ENCODE assay signal across 8 cellular contexts in genomic region chr16:88857728-88858339, GRCh38. TPM values are rescaled to one million over a fixed set of nuclear protein-coding genes. Genes with fewer than 3 reads are reported as not detected.
DNase-seq lines count a peak whose midpoint lies in the region; ATAC-seq and TF ChIP-seq lines count a peak whose summit lies in the region.

No MANE protein-coding gene starts in this region.

- H3K27ac Mint-ChIP-seq in Caco-2 (ENCODE audit: unreplicated experiment), result peak overlapping the region; percentile 98

- no peaks in the 10 kb centered on the region for H3K9me3 Mint-ChIP-seq in Caco-2 (ENCODE audit: unreplicated experiment)

- peak overlapping the region; percentile 96 for H3K27ac ChIP-seq in cingulate gyrus (ENCODE audit: low read depth, low read length)

- H3K4me3 Mint-ChIP-seq in Caco-2 (ENCODE audit: unreplicated experiment), result peak overlapping the region; percentile 95

- peak; percentile 64 to 96 for TF ChIP-seq CTCF in Caco-2 (IDR thresholded peaks at IDR 0.05; ENCODE audit: insufficient read depth in 1 of 2, low read depth in 1 of 2, low read length in 1 of 2, severe bottlenecking in 1 of 2, unreplicated experiment in 1 of 2)

- H3K4me3 ChIP-seq in Caco-2 (ENCODE audit: low read depth, low read length), result peak overlapping the region; percentile 86

- ATAC-seq in GM21390 (IDR thresholded peaks at IDR 0.05; ENCODE audit: unreplicated experiment), result peak; percentile 44
- peak; percentile 70 for ATAC-seq in left lobe of liver
- no peak for ATAC-seq in GM19455 (IDR thresholded peaks at IDR 0.05; ENCODE audit: unreplicated experiment)

- 0 out of 2 replicates have a peak, but pooled peaks cover 6% of the 10 kb centered on the region for H3K36me3 ChIP-seq in Caco-2 (ENCODE audit: control insufficient read depth, insufficient read depth, low read length)

- TSS peak; percentile 50 for BruUV-seq in Caco-2 (replicated peaks; lab: Mats Ljungman, UMichigan)

- H3K4me1 Mint-ChIP-seq in Caco-2 (ENCODE audit: low read depth, unreplicated experiment), result peaks cover 18% of the 10 kb centered on the region

- intact Hi-C loops in Caco-2 (cut with micrococcal nuclease; ENCODE audit: unreplicated experiment), result loop anchor here (1.0 to 5.0 kb wide), 3 partner anchors 42 to 361 kb away; no protein-coding TSS in a partner anchor

- DNase-seq in Caco-2 (peak; percentile 83 to 86), NCI-H146 (lab: John Stamatoyannopoulos, UW) (peak; percentile 40), left lobe of liver (ENCODE audit: low spot score) (peak; percentile 74)
- peak; percentile 58 for DNase-seq in activated CD4-positive, alpha-beta T cell treated with anti-CD3 and anti-CD28 coated beads for 1 hour
- peak; percentile 74 for DNase-seq in stimulated activated CD4-positive, alpha-beta T cell treated with anti-CD3 and anti-CD28 coated beads, Interleukin-1b, Interleukin-23, amount 100 ng/mL, for 48 hours

- no peaks in the 10 kb centered on the region for H3K27me3 Mint-ChIP-seq in Caco-2 (ENCODE audit: insufficient read depth, unreplicated experiment)

- peaks cover 28% of the 10 kb centered on the region for H3K36me3 Mint-ChIP-seq in Caco-2 (ENCODE audit: insufficient read depth, unreplicated experiment)

- H3K9me3 ChIP-seq in Caco-2, result no peaks in the 10 kb centered on the region

- CTCF ChIA-PET in Caco-2 (lab: Charles Lee), result interaction anchor here (0.5 to 2.4 kb wide), 14 partner anchors 17 to 488 kb away, joined by 3 to 18 read pairs (median 4); partner anchors contain the start of genes APRT and PIEZO1

- no peaks in the 10 kb centered on the region for H3K27me3 ChIP-seq in Caco-2 (replicated peaks; ENCODE audit: control insufficient read depth, insufficient read depth, low read length)

- POLR2A ChIA-PET in Caco-2 (lab: Charles Lee), result interaction anchor here (0.6 to 2.1 kb wide), 3 partner anchors 39 to 390 kb away, joined by 3 to 13 read pairs (median 4); partner anchors contain the start of gene APRT

- peaks cover 11% of the 10 kb centered on the region for H3K4me1 ChIP-seq in Caco-2

RNA-seq across cellular contexts. Expression of gene TRAPPC2L, which starts 0.9 kb away (rescaled TPM):
- 179 and 181 TPM in 2 replicates for total RNA-seq in Caco-2 (2022)
- total RNA-seq in left lobe of liver, result 20.2 TPM

RNA-seq across cellular contexts. Expression of gene GALNS, which starts 1.1 kb away (rescaled TPM):
- total RNA-seq in Caco-2 (2022) (55.3 and 57.8 TPM in 2 replicates), left lobe of liver (23.1 TPM)

RNA-seq across cellular contexts. Expression of gene PABPN1L, which starts 8.6 kb away (rescaled TPM):
- total RNA-seq in Caco-2 (2022), result not detected in 2 replicates
- total RNA-seq in left lobe of liver, result 0.23 TPM

RNA-seq across cellular contexts. Expression of gene APRT, which starts 46.1 kb away (rescaled TPM):
- total RNA-seq in Caco-2 (2022) (251 and 268 TPM in 2 replicates), left lobe of liver (68.9 TPM)

RNA-seq across cellular contexts. Expression of gene CDT1, which starts 54.2 kb away (rescaled TPM):
- total RNA-seq in Caco-2 (2022), result 97.7 and 98.0 TPM in 2 replicates
- 0.50 TPM for total RNA-seq in left lobe of liver
